Comparison of ENCODE assay signal across 24 cellular contexts in genomic region chr15:98583758-98584157, GRCh38.
DNase-seq lines count a peak whose midpoint lies in the region; ATAC-seq, FAIRE-seq and TF ChIP-seq lines count a peak whose summit lies in the region.
"Had no signal": no experiment of that assay in that cellular context is flagged by ENCODE, and none has a peak within 500 bp of the region (broad histone marks: within the 10 kb centered on the region; RNA-seq: fewer than 3 reads in every experiment).

No MANE protein-coding gene starts in this region.

- TF ChIP-seq EP300 in H1 (IDR thresholded peaks at IDR 0.05; ENCODE audit: borderline replicate concordance in 1 of 2, low read depth in 2 of 2, low read length in 2 of 2): no peak

- no peak overlapping the region for H4K8ac ChIP-seq in H9 (replicated peaks; ENCODE audit: insufficient read length, low read depth, low read length)
- H4K8ac ChIP-seq in H1 (ENCODE audit: extremely low read depth, insufficient read depth, low read length): no peak overlapping the region

- CTCF ChIA-PET in HEK293T (lab: Yijun Ruan, JAX): no interaction called here
- CTCF ChIA-PET in H1 (lab: Charles Lee; ENCODE audit: partially characterized antibody): interaction anchor here (0.6 to 0.7 kb wide), 2 partner anchors 11 to 1794 kb away, joined by 3 to 4 read pairs; no protein-coding TSS in a partner anchor

- no peak overlapping the region for H3K9ac ChIP-seq in H9 (ENCODE audit: extremely low read depth, insufficient read length, low read length)
- H3K9ac ChIP-seq in H1 (replicated peaks in 1 of 4; ENCODE audit: extremely low read depth in 1 of 4, low read depth in 3 of 4, low read length in 3 of 4): no peak overlapping the region
- H3K9ac ChIP-seq: BLaER1 had no signal

- H3K4me3 Mint-ChIP-seq in H9: no peak overlapping the region
- H3K4me3 Mint-ChIP-seq: CD4-positive, alpha-beta T cell had no signal

- H3K9me3 Mint-ChIP-seq in H9: peaks cover 0 to under 1% of the 10 kb centered on the region in 2 experiments; a peak in 1 of 5 replicates
- H3K9me3 Mint-ChIP-seq: CD4-positive, alpha-beta T cell had no signal

- H2BK20ac ChIP-seq in H9 (ENCODE audit: low read depth, low read length, poor library complexity, severe bottlenecking) (no peak overlapping the region), H1 (ENCODE audit: low read length) (no peak overlapping the region)

- H3K9me3 ChIP-seq in H9 (ENCODE audit: control insufficient read depth, low read depth, low read length): no peaks in the 10 kb centered on the region
- no peaks in the 10 kb centered on the region for H3K9me3 ChIP-seq in H1 (ENCODE audit: insufficient read depth in 2 of 2, low read depth in 1 of 2, low read length in 1 of 2)
- H3K9me3 ChIP-seq: Peyer's patch, SJCRH30 had no signal

- H3K14ac ChIP-seq in H9 (ENCODE audit: insufficient read depth, low read length): no peak overlapping the region
- no peak overlapping the region for H3K14ac ChIP-seq in H1 (ENCODE audit: insufficient read length)

- no peak for TF ChIP-seq RAD21 in H1 (IDR thresholded peaks at IDR 0.05 in 1 of 2, conservative IDR thresholded peaks at IDR 0.05 in 1 of 2; ENCODE audit: low read depth in 2 of 2, low read length in 2 of 2)

- FAIRE-seq in H1 (lab: Jason Lieb, UNC): no peak
- FAIRE-seq: GM12891, GM19239, H54, HTR-8/SVneo had no signal

- H2AFZ ChIP-seq in H9 (ENCODE audit: low read length) (peak overlapping the region; percentile 36), H1 (ENCODE audit: low read length) (no peak overlapping the region)

- H3K79me2 ChIP-seq in H9 (ENCODE audit: insufficient read depth, low read length): no peaks in the 10 kb centered on the region
- no peaks in the 10 kb centered on the region for H3K79me2 ChIP-seq in H1 (ENCODE audit: control insufficient read depth in 1 of 2, insufficient read depth in 2 of 2, low read length in 2 of 2)

- H3T11ph ChIP-seq in H9 (ENCODE audit: low read length): no peak overlapping the region

- H2BK5ac ChIP-seq in H9 (ENCODE audit: insufficient read length, low read length): no peak overlapping the region
- H2BK5ac ChIP-seq in H1 (ENCODE audit: low read depth, low read length): no peak overlapping the region

- POLR2A ChIA-PET in HEK293T (lab: Yijun Ruan, JAX) (no interaction called here), H1 (lab: Charles Lee; ENCODE audit: partially characterized antibody) (no interaction called here)

- H3K27me3 ChIP-seq in H9 (ENCODE audit: insufficient read depth, low read length) (no peaks in the 10 kb centered on the region), H1 (replicated peaks in 1 of 4; ENCODE audit: control insufficient read depth in 3 of 4, extremely low read depth in 1 of 4, insufficient read depth in 3 of 4, low read length in 3 of 4) (no peaks in the 10 kb centered on the region)
- H3K27me3 ChIP-seq: BLaER1, Peyer's patch had no signal

- H2AK5ac ChIP-seq in H9 (ENCODE audit: insufficient read length, low read length): no peak overlapping the region
- no peak overlapping the region for H2AK5ac ChIP-seq in H1 (ENCODE audit: low read depth, low read length)

- H3K79me1 ChIP-seq in H9 (ENCODE audit: insufficient read depth, low read depth, low read length, poor library complexity, severe bottlenecking): no peaks in the 10 kb centered on the region
- no peaks in the 10 kb centered on the region for H3K79me1 ChIP-seq in H1 (ENCODE audit: low read depth, low read length)

- H3K4me1 ChIP-seq in H9 (ENCODE audit: insufficient read depth, low read length): peaks cover 3% of the 10 kb centered on the region; the same call in 1 of the 2 replicates
- peaks cover 0 to 5% (median 2%) of the 10 kb centered on the region in 4 experiments; a peak in 4 of 7 replicates for H3K4me1 ChIP-seq in H1 (replicated peaks in 1 of 4; ENCODE audit: control insufficient read depth in 3 of 4, insufficient read depth in 4 of 4, low read length in 3 of 4)
- H3K4me1 ChIP-seq: BLaER1, Peyer's patch, SJCRH30 had no signal

- H4K20me1 ChIP-seq in H9 (ENCODE audit: control insufficient read depth, insufficient read depth, insufficient read length) (no peaks in the 10 kb centered on the region), H1 (replicated peaks in 1 of 2; ENCODE audit: control insufficient read depth in 1 of 2, insufficient read depth in 2 of 2, low read length in 2 of 2) (no peaks in the 10 kb centered on the region)
- H4K20me1 ChIP-seq: BLaER1 had no signal

- H3K4ac ChIP-seq in H9 (ENCODE audit: low read depth, low read length): no peak overlapping the region
- H3K4ac ChIP-seq in H1 (replicated peaks; ENCODE audit: insufficient read length, low read depth, low read length): no peak overlapping the region

- H3K27ac Mint-ChIP-seq in H9: peak overlapping the region in 1 of 3 experiments; percentile 46; a peak in 1 of 7 replicates
- H3K27ac Mint-ChIP-seq: CD4-positive, alpha-beta T cell had no signal

- H3K4me3 ChIP-seq in H1 (ENCODE audit: extremely low read depth in 1 of 4, insufficient read depth in 2 of 4, low read depth in 3 of 4, low read length in 4 of 4): no peak overlapping the region
- H3K4me3 ChIP-seq: BLaER1, Peyer's patch, SJCRH30 had no signal

- TF ChIP-seq CTCF in H9 (conservative IDR thresholded peaks at IDR 0.05) (no peak), H1 (IDR thresholded peaks at IDR 0.05; ENCODE audit: control extremely low read depth in 1 of 3, insufficient read depth in 1 of 3, low read depth in 1 of 3, low read length in 3 of 3) (no peak)

- no peak overlapping the region for H2BK120ac ChIP-seq in H9 (ENCODE audit: low read depth, low read length, poor library complexity, severe bottlenecking)
- H2BK120ac ChIP-seq in H1 (replicated peaks; ENCODE audit: low read depth, low read length): peak overlapping the region; percentile 72

- H3K56ac ChIP-seq in H9 (ENCODE audit: insufficient read length, low read depth, low read length) (no peak overlapping the region), H1 (replicated peaks; ENCODE audit: insufficient read length, low read depth, low read length) (no peak overlapping the region)

- peaks cover 12 to 22% of the 10 kb centered on the region in 2 experiments for H3K4me1 Mint-ChIP-seq in H9

- H2BK12ac ChIP-seq in H9 (ENCODE audit: insufficient read length, low read depth, low read length) (no peak overlapping the region), H1 (ENCODE audit: low read depth, low read length) (no peak overlapping the region)

- no CpG with 5 or more reads among the region's 1 CpG for WGBS in H9 (ENCODE audit: extremely low coverage, insufficient read length, low lambda C conversion rate)
- WGBS in H1 (ENCODE audit: extremely low coverage in 1 of 2, insufficient coverage in 1 of 2, insufficient read length in 1 of 2, insufficient replicate concordance in 2 of 2, low coverage in 1 of 2, low lambda C conversion rate in 2 of 2, missing lambda C conversion rate in 1 of 2), 2 experiments: 100% methylated on average over 1 of the region's 1 CpG; no CpG with 5 or more reads in 1 of the 2 experiments

- H3K18ac ChIP-seq in H9 (ENCODE audit: insufficient read length, low read depth, low read length) (no peak overlapping the region), H1 (ENCODE audit: extremely low read depth, low read length) (no peak overlapping the region)

- H4K5ac ChIP-seq in H9 (ENCODE audit: insufficient read length, low read depth, low read length) (no peak overlapping the region), H1 (ENCODE audit: insufficient read length, low read depth, low read length) (no peak overlapping the region)

- ATAC-seq in GM21619 (IDR thresholded peaks at IDR 0.05; ENCODE audit: unreplicated experiment) (no peak), GM18517 (IDR thresholded peaks at IDR 0.05; ENCODE audit: unreplicated experiment) (no peak)

- no peak overlapping the region for H3K4me2 ChIP-seq in H9 (ENCODE audit: insufficient read depth, insufficient read length, low read length)
- H3K4me2 ChIP-seq in H1 (ENCODE audit: insufficient read depth in 1 of 2, low read depth in 2 of 2, low read length in 2 of 2): no peak overlapping the region
- H3K4me2 ChIP-seq: BLaER1 had no signal

- DNase-seq in H9 (no peak), HEK293T (ENCODE audit: extremely low spot score) (no peak), NCI-H69 (lab: John Stamatoyannopoulos, UW) (peak; percentile 49), H1 (ENCODE audit: low read depth in 1 of 2, low spot score in 2 of 2) (no peak), NCI-H187 treated with DMSO at 0.1 percent for 48 hours (lab: John Stamatoyannopoulos, UW) (no peak)
- DNase-seq: ACHN; CD4-positive, alpha-beta T cell; DMS153; IMR-90; MV-4-11; NCI-H1436; NCI-H1930; NCI-H2171; NCI-H446; Peyer's patch; SJCRH30; T-helper 1 cell had no signal

- no peaks in the 10 kb centered on the region; the same call in none of the 2 replicates for H3K27me3 Mint-ChIP-seq in H9 (ENCODE audit: low read depth)

- no peaks in the 10 kb centered on the region for H3K36me3 Mint-ChIP-seq in H9 (ENCODE audit: insufficient read depth in 1 of 3, low read depth in 3 of 3)

- H3K27ac ChIP-seq in H9 (ENCODE audit: insufficient read length, low read depth, low read length) (no peak overlapping the region), H1 (ENCODE audit: low read depth, low read length) (no peak overlapping the region)
- H3K27ac ChIP-seq: BLaER1, Peyer's patch, SJCRH30 had no signal

- TF ChIP-seq POLR2A in H1 (IDR thresholded peaks at IDR 0.05; ENCODE audit: control extremely low read depth in 1 of 2, low read depth in 2 of 2, low read length in 2 of 2): no peak

- H3K23ac ChIP-seq in H9 (ENCODE audit: insufficient read length, low read depth, low read length) (no peak overlapping the region), H1 (ENCODE audit: insufficient read length) (no peak overlapping the region)

- H4K91ac ChIP-seq in H9 (ENCODE audit: insufficient read length, low read depth, low read length) (no peak overlapping the region), H1 (replicated peaks; ENCODE audit: insufficient read length, low read length) (no peak overlapping the region)

- no peak overlapping the region for H2BK15ac ChIP-seq in H9 (ENCODE audit: low read depth, low read length)
- no peak overlapping the region for H2BK15ac ChIP-seq in H1 (ENCODE audit: low read length)

- H3K23me2 ChIP-seq in H9 (ENCODE audit: insufficient read length, low read depth, low read length, poor library complexity, severe bottlenecking) (no peaks in the 10 kb centered on the region), H1 (ENCODE audit: low read depth, low read length) (no peaks in the 10 kb centered on the region)

- no peaks in the 10 kb centered on the region for H3K36me3 ChIP-seq in H1 (ENCODE audit: control insufficient read depth in 2 of 4, insufficient read depth in 4 of 4, low read length in 3 of 4)
- H3K36me3 ChIP-seq: BLaER1, Peyer's patch, SJCRH30 had no signal

TF ChIP-seq in HEK293T, 16 proteins besides CTCF, POLR2A, EP300 and RAD21 (continues in another document):
- TF ChIP-seq NFRKB (IDR thresholded peaks at IDR 0.05): no peak

TF ChIP-seq in H1, 55 proteins besides CTCF, POLR2A, EP300 and RAD21 (continues in another document):
- TF ChIP-seq CHD1 (IDR thresholded peaks at IDR 0.05; ENCODE audit: low read depth, low read length): no peak
- TF ChIP-seq CREB1 (IDR thresholded peaks at IDR 0.05): no peak
- TF ChIP-seq SIRT6 (IDR thresholded peaks at IDR 0.05; ENCODE audit: low read length): no peak
- no peak for TF ChIP-seq MAFK (IDR thresholded peaks at IDR 0.05; ENCODE audit: low read depth, low read length)
- no peak for TF ChIP-seq RBBP5 (IDR thresholded peaks at IDR 0.05; ENCODE audit: borderline replicate concordance, low read depth, low read length)
- TF ChIP-seq JUN (IDR thresholded peaks at IDR 0.05; ENCODE audit: low read depth, low read length): no peak
